19 cellular contexts compared by ENCODE assay signal in the genomic region with DNA sequence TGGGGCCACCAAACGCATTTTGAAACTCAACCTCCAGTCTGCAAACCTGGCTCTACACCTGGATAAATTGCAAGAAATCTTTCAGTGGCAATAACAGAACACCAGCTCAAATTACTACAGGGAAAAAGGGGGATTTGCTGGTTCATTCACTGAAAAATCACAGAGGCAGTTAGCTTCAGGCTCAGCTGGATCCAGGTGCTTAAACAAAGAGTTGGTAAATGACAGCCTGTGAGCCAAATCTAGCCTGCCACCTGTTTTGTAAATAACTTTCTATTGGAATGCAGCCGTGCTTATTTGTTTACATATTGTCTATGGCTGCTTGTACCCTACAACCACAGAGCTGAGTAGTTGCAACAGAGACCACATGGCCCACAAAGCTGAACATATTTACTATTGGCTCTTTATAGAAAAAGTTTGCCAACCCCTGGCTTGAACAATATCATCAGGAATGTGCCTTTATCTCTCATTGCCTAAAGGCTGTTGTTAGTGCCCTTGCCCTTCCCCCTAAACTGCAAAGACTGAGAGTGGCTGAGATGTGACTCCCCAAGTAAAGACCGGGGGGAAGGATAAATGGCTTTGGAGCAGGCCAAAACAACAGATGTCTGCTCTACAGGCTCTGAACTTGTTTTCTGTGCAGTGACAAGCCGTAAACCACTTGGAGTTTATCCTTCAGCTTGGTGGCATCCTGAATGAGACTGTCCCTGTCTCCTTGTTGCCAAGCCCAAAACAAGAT. TPM values are rescaled to one million over a fixed set of nuclear protein-coding genes. Genes with fewer than 3 reads are reported as not detected.
DNase-seq lines count a peak whose midpoint lies in the region; ATAC-seq and TF ChIP-seq lines count a peak whose summit lies in the region.
"Had no signal": no experiment of that assay in that cellular context is flagged by ENCODE, and none has a peak within 500 bp of the region (broad histone marks: within the 10 kb centered on the region; RNA-seq: fewer than 3 reads in every experiment).

No MANE protein-coding gene starts in this region.

- H3K27ac ChIP-seq in KMS-11: peak overlapping the region; percentile 60; the same call in 1 of the 2 replicates
- H3K27ac ChIP-seq in lung (ENCODE audit: low read depth in 1 of 2, low read length in 1 of 2): no peak overlapping the region
- H3K27ac ChIP-seq: left lung had no signal

- 75 to 77% methylated on average over 4 of the region's 4 CpGs for WGBS in lung, 2 donors

- H3K27me3 ChIP-seq in KMS-11 (ENCODE audit: insufficient read depth, low read depth): no peaks in the 10 kb centered on the region
- no peaks in the 10 kb centered on the region for H3K27me3 ChIP-seq in lung (ENCODE audit: control insufficient read depth, insufficient read depth)
- H3K27me3 ChIP-seq in BE2C: no peaks in the 10 kb centered on the region
- H3K27me3 ChIP-seq: left lung had no signal

- H3K4me1 ChIP-seq in KMS-11 (ENCODE audit: low read depth, poor library complexity, severe bottlenecking) (peaks cover 25% of the 10 kb centered on the region), lung (ENCODE audit: control insufficient read depth in 2 of 2, insufficient read depth in 2 of 2, low read length in 2 of 2) (no peaks in the 10 kb centered on the region), BE2C (no peaks in the 10 kb centered on the region)
- H3K4me1 ChIP-seq: left lung had no signal

- H3K9ac ChIP-seq in KMS-11: peak overlapping the region; percentile 1; the same call in 1 of the 2 replicates

- no peaks in the 10 kb centered on the region for H3K36me3 ChIP-seq in KMS-11 (ENCODE audit: insufficient read depth)
- no peaks in the 10 kb centered on the region for H3K36me3 ChIP-seq in lung (ENCODE audit: control insufficient read depth in 2 of 2, insufficient read depth in 2 of 2, low read length in 2 of 2)
- H3K36me3 ChIP-seq in BE2C: no peaks in the 10 kb centered on the region
- H3K36me3 ChIP-seq: left lung had no signal

- H4K20me1 ChIP-seq in KMS-11 (ENCODE audit: insufficient read depth): no peaks in the 10 kb centered on the region

- no peak for ATAC-seq in lung (ENCODE audit: insufficient read depth, low FRiP score)
- ATAC-seq: left lung had no signal

- H3K4me3 ChIP-seq in KMS-11 (IDR thresholded peaks at IDR 0.05; ENCODE audit: insufficient read depth, low read depth, low read length) (no peak overlapping the region), lung (no peak overlapping the region), BE2C (ENCODE audit: low read depth, low read length) (no peak overlapping the region)
- H3K4me3 ChIP-seq: left lung had no signal

- TF ChIP-seq CTCF in KMS-11 (conservative IDR thresholded peaks at IDR 0.05; ENCODE audit: low read depth, low read length): no peak
- no peak for TF ChIP-seq CTCF in lung (IDR thresholded peaks at IDR 0.05; ENCODE audit: control extremely low read depth, extremely low read depth)
- no peak for TF ChIP-seq CTCF in BE2C (IDR thresholded peaks at IDR 0.05; ENCODE audit: low read depth, low read length)

- peak; percentile 48 for DNase-seq in DMS 273 treated with DMSO at 0.1 percent for 48 hours (lab: John Stamatoyannopoulos, UW)
- peak; percentile 58 for DNase-seq in amniotic epithelial cell (ENCODE audit: low read depth)
- DNase-seq in lung (ENCODE audit: low spot score): peak; percentile 23
- DNase-seq in dermis blood vessel endothelial cell: no peak
- DNase-seq in NCI-H2081 treated with DMSO at 0.1 percent for 48 hours (lab: John Stamatoyannopoulos, UW): no peak
- no peak for DNase-seq in BE2C
- DNase-seq: activated naive CD4-positive, alpha-beta T cell treated with anti-CD3 and anti-CD28 coated beads, Interleukin-2, amount 50 U/mL, for 16 hours; activated T-cell treated with anti-CD3 and anti-CD28 coated beads, Interleukin-2, amount 50 U/mL, for 48 hours; aorta; effector CD8-positive, alpha-beta T cell; H7; Karpas-422; left lung; midbrain; NCI-H1105; NCI-H774; nephron progenitor cell; stimulated activated naive CD4-positive, alpha-beta T cell had no signal

- H3K4me2 ChIP-seq in KMS-11: peak overlapping the region; percentile 55

- H2AFZ ChIP-seq in KMS-11 (ENCODE audit: low read depth): no peak overlapping the region; the same call in 1 of the 2 replicates

- no peaks in the 10 kb centered on the region for H3K79me2 ChIP-seq in KMS-11 (ENCODE audit: insufficient read depth, low read depth)

- H3K9me3 ChIP-seq in lung (ENCODE audit: control insufficient read depth in 2 of 2, insufficient read depth in 1 of 2, low read length in 1 of 2) (peaks cover 0 to 2% of the 10 kb centered on the region in 2 donors), BE2C (no peaks in the 10 kb centered on the region)
- H3K9me3 ChIP-seq: left lung had no signal

RNA-seq across cellular contexts. Expression of a gene that starts 21.5 kb away (rescaled TPM):
- total RNA-seq in lung (100 to 1,000 TPM; 139 to 160 TPM), dermis blood vessel endothelial cell (108 and 353 TPM in 2 replicates)
- polyA plus RNA-seq in lung: 10 to 100 TPM; 40.0 to 45.5 TPM
- polyA plus RNA-seq in BE2C (2012; ENCODE audit: insufficient read depth, insufficient read length, low read depth): 8.3 TPM

RNA-seq across cellular contexts. Expression of a gene that starts 55.4 kb away (rescaled TPM):
- 10 to 100 TPM; 66.5 to 72.4 TPM for total RNA-seq in lung
- 100 to 1,000 TPM in 1 of 2 donors, 10 to 100 TPM in 1; 35.8 to 103 TPM for polyA plus RNA-seq in lung
- total RNA-seq in dermis blood vessel endothelial cell: 96.1 and 207 TPM in 2 replicates
- 16.4 TPM for polyA plus RNA-seq in BE2C (2012; ENCODE audit: insufficient read depth, insufficient read length, low read depth)

Comparison
In these comparisons a context has a peak if more than half of its experiments do, and no peak if none do; other contexts are left out.
1. DNase-seq: peak in DMS 273 treated with DMSO at 0.1 percent for 48 hours (single experiment), amniotic epithelial cell (single experiment) and lung (single experiment); none in dermis blood vessel endothelial cell (single experiment), NCI-H2081 treated with DMSO at 0.1 percent for 48 hours (single experiment) and BE2C (single experiment).